8 cellular contexts compared by ENCODE assay signal in genomic region chr2:131801745-131802350, GRCh38.
DNase-seq lines count a peak whose midpoint lies in the region; ATAC-seq and TF ChIP-seq lines count a peak whose summit lies in the region.
"Not testable (repeated sequence)": the region's sequence is repeated elsewhere in the genome, so short reads cannot be mapped to it uniquely, and the experiment has no call there.

No MANE protein-coding gene starts in this region.

- peaks cover 0 to 23% (median 0%) of the 10 kb centered on the region in 3 donors for H3K27me3 ChIP-seq in stomach

- ATAC-seq in GM21786 (IDR thresholded peaks at IDR 0.05; ENCODE audit: unreplicated experiment), result peak; percentile 86
- not testable (repeated sequence) for ATAC-seq in omental fat pad (ENCODE audit: low FRiP score)

- H3K36me3 ChIP-seq in stomach, result not testable (repeated sequence)

- H3K4me1 Mint-ChIP-seq in activated naive CD4-positive, alpha-beta T cell treated with anti-CD3 and anti-CD28 coated beads, Interleukin-2, amount 50 U/mL, for 24 hours, result not testable (repeated sequence)

- intact Hi-C loops in stomach (cut with DNase I; ENCODE audit: low total_unique reads), result loop anchor here (10.0 kb wide), 1 partner anchor 127 kb away; no protein-coding TSS in a partner anchor

- not testable (repeated sequence) for H3K9me3 Mint-ChIP-seq in activated naive CD4-positive, alpha-beta T cell treated with anti-CD3 and anti-CD28 coated beads, Interleukin-2, amount 50 U/mL, for 24 hours

- WGBS in stomach, 5 donors, result 0 to 9% (median 2%) methylated on average over 5 to 40 of the region's 41 CpGs

- TF ChIP-seq CTCF in omental fat pad (IDR thresholded peaks at IDR 0.05), result not testable (repeated sequence)
- TF ChIP-seq CTCF in stomach (IDR thresholded peaks at IDR 0.05), result peak in 4 of 7 experiments; percentile 28 to 89 (median 86)

- H3K9me3 ChIP-seq in stomach, result not testable (repeated sequence)

- peak overlapping the region in 1 of 5 donors; percentile 13 for H3K27ac ChIP-seq in stomach

- peak overlapping the region; percentile 38 to 53 (median 44) for H3K4me3 ChIP-seq in stomach

- peaks cover 5 to 17% (median 15%) of the 10 kb centered on the region in 4 donors for H3K4me1 ChIP-seq in stomach

- peak overlapping the region; percentile 72 for H3K4me3 Mint-ChIP-seq in activated naive CD4-positive, alpha-beta T cell treated with anti-CD3 and anti-CD28 coated beads, Interleukin-2, amount 50 U/mL, for 24 hours

- H3K27ac Mint-ChIP-seq in activated naive CD4-positive, alpha-beta T cell treated with anti-CD3 and anti-CD28 coated beads, Interleukin-2, amount 50 U/mL, for 24 hours, result not testable (repeated sequence)

- DNase-seq in EH (ENCODE audit: low read depth), result peak; percentile 63
- DNase-seq in HuH-7.5 (ENCODE audit: low spot score), result peak; percentile 54
- DNase-seq in SKM-1 (lab: John Stamatoyannopoulos, UW; ENCODE audit: unreplicated experiment), result peak; percentile 3
- DNase-seq in germinal center (ENCODE audit: low spot score), result peak; percentile 65
- peak; percentile 26 for DNase-seq in omental fat pad (ENCODE audit: low spot score)
- DNase-seq in stomach, result peak; percentile 78

- H3K36me3 Mint-ChIP-seq in activated naive CD4-positive, alpha-beta T cell treated with anti-CD3 and anti-CD28 coated beads, Interleukin-2, amount 50 U/mL, for 24 hours, result not testable (repeated sequence)

- H3K27me3 Mint-ChIP-seq in activated naive CD4-positive, alpha-beta T cell treated with anti-CD3 and anti-CD28 coated beads, Interleukin-2, amount 50 U/mL, for 24 hours, result not testable (repeated sequence)

- TF ChIP-seq POLR2A in stomach (IDR thresholded peaks at IDR 0.05), result not testable (repeated sequence)

- not testable (repeated sequence) for TF ChIP-seq EP300 in stomach (IDR thresholded peaks at IDR 0.05)

Comparison
In these comparisons a context has a peak if more than half of its experiments do, and no peak if none do; other contexts are left out.
1. DNase-seq: peak in every context shown above with its lines; median percentile 78 in stomach; 65 in germinal center; 63 in EH; 54 in HuH-7.5; 26 in omental fat pad; 3 in SKM-1.